11 cellular contexts compared by ENCODE assay signal in genomic region chr16:24993722-24994686, GRCh38. TPM values are rescaled to one million over a fixed set of nuclear protein-coding genes. Genes with fewer than 3 reads are reported as not detected.
DNase-seq lines count a peak whose midpoint lies in the region; TF ChIP-seq lines count a peak whose summit lies in the region.
"Had no signal": no experiment of that assay in that cellular context is flagged by ENCODE, and none has a peak within 500 bp of the region (broad histone marks: within the 10 kb centered on the region; RNA-seq: fewer than 3 reads in every experiment).

No MANE protein-coding gene starts in this region.

- peak overlapping the region; percentile 89 for H3K27ac Mint-ChIP-seq in chondrocyte (ENCODE audit: unreplicated experiment)
- H3K27ac Mint-ChIP-seq: progenitor cell of endocrine pancreas had no signal

- 74% methylated on average over 11 of the region's 11 CpGs for WGBS in liver

- H3K9me3 Mint-ChIP-seq in chondrocyte (ENCODE audit: low read depth): no peaks in the 10 kb centered on the region

- H3K4me1 ChIP-seq in liver (ENCODE audit: control insufficient read depth in 4 of 4, insufficient read depth in 4 of 4, low read length in 3 of 4): peaks cover 0 to 21% (median 11%) of the 10 kb centered on the region in 4 donors

- no peak overlapping the region for H3K9ac ChIP-seq in liver (ENCODE audit: low read depth in 1 of 2, low read length in 2 of 2)
- H3K9ac ChIP-seq: KMS-11 had no signal

- H3K27ac ChIP-seq in liver (ENCODE audit: low read depth in 1 of 2, low read length in 2 of 2): no peak overlapping the region
- H3K27ac ChIP-seq: KMS-11 had no signal

- no peak for TF ChIP-seq RAD21 in liver (IDR thresholded peaks at IDR 0.05)

- H3K4me3 ChIP-seq in liver (ENCODE audit: low read depth in 1 of 3, low read length in 3 of 3): no peak overlapping the region

- no peaks in the 10 kb centered on the region for H3K27me3 ChIP-seq in liver (ENCODE audit: control insufficient read depth in 4 of 4, insufficient read depth in 4 of 4, low read length in 3 of 4)

- in situ Hi-C loops in ACHN (cut with HindIII; ENCODE audit: low pct_ligation_motif_present, low pct_unique_long_range_greater_than_20kb, low sequenced_read_pairs): no loop called here

- DNase-seq in ACHN (peak; percentile 96), LoVo (ENCODE audit: low spot score) (peak; percentile 73), chondrocyte (ENCODE audit: low spot score) (no peak), C1 segment of cervical spinal cord (lab: John Stamatoyannopoulos, UW) (no peak), NCI-H82 treated with DMSO at 0.1 percent for 48 hours (lab: John Stamatoyannopoulos, UW; ENCODE audit: unreplicated experiment) (no peak), germinal center (ENCODE audit: low spot score) (no peak)
- DNase-seq in stimulated activated CD4-positive, alpha-beta T cell treated with anti-CD3 and anti-CD28 coated beads, Interleukin-4, amount 100 ng/mL, for 4 hours: no peak
- DNase-seq: DMS79 had no signal

- no peaks in the 10 kb centered on the region for H3K27me3 Mint-ChIP-seq in chondrocyte (ENCODE audit: low read depth)
- H3K27me3 Mint-ChIP-seq: progenitor cell of endocrine pancreas had no signal

- H3K4me3 Mint-ChIP-seq in chondrocyte (ENCODE audit: unreplicated experiment): peak overlapping the region; percentile 26

- peaks cover 85% of the 10 kb centered on the region for H3K4me1 Mint-ChIP-seq in chondrocyte (ENCODE audit: low read depth)

- H3K36me3 Mint-ChIP-seq in chondrocyte (ENCODE audit: low read depth): no peaks in the 10 kb centered on the region

- TF ChIP-seq CTCF in chondrocyte (IDR thresholded peaks at IDR 0.05) (no peak), liver (IDR thresholded peaks at IDR 0.05; ENCODE audit: low read depth, low read length, missing input control) (no peak)

- H3K9me3 ChIP-seq in liver (ENCODE audit: control insufficient read depth in 4 of 4, low read length in 3 of 4): no peaks in the 10 kb centered on the region

- H3K36me3 ChIP-seq in liver (ENCODE audit: control insufficient read depth in 4 of 4, insufficient read depth in 3 of 4, low read depth in 1 of 4, low read length in 3 of 4): no peaks in the 10 kb centered on the region

TF ChIP-seq in liver, 16 proteins besides CTCF, POLR2A, EP300 and RAD21:
- TF ChIP-seq NR2F2 (IDR thresholded peaks at IDR 0.05) (peak; percentile 19), ATF3 (IDR thresholded peaks at IDR 0.05) (no peak)

RNA-seq across cellular contexts. Expression of gene ARHGAP17, which starts 21.2 kb away (rescaled TPM):
- 74.7 to 85.4 TPM (median 75.2 TPM) in 3 replicates for total RNA-seq in chondrocyte
- 10 to 100 TPM; 21.0 to 21.9 TPM for total RNA-seq in liver
- polyA plus RNA-seq in liver: 10 to 100 TPM in 1 of 2 donors, 1 to 10 TPM in 1; 9.7 to 11.3 TPM

Comparison
In these comparisons a context has a peak if more than half of its experiments do, and no peak if none do; other contexts are left out.
1. DNase-seq: peak in ACHN (single experiment) and LoVo (single experiment); none in chondrocyte (single experiment), C1 segment of cervical spinal cord (0 of 14), NCI-H82 treated with DMSO at 0.1 percent for 48 hours (single experiment), stimulated activated CD4-positive, alpha-beta T cell treated with anti-CD3 and anti-CD28 coated beads, Interleukin-4, amount 100 ng/mL, for 4 hours (0 of 2) and germinal center (single experiment).